In genomic region chr14:92748259-92749016, GRCh38 we compare ENCODE assay signal across 8 cellular contexts. TPM values are rescaled to one million over a fixed set of nuclear protein-coding genes. Genes with fewer than 3 reads are reported as not detected.
DNase-seq lines count a peak whose midpoint lies in the region; ATAC-seq, FAIRE-seq and TF ChIP-seq lines count a peak whose summit lies in the region.

Gene LGMN, minus strand, starts transcription at chr14:92748627. Its CDS starts 15,841 bp downstream, at chr14:92732786.

- no peak for TF ChIP-seq CTCF in GM13977 (IDR thresholded peaks at IDR 0.05; ENCODE audit: extremely low read depth, insufficient read depth, missing control alignments)

- no peaks in the 10 kb centered on the region for H3K9me3 ChIP-seq in small intestine (ENCODE audit: control insufficient read depth, low read depth)

- whole genome bisulfite sequencing in small intestine, 3 donors = 1 to 3% (median 2%) methylated on average over 47 to 50 of the region's 50 CpGs

- H3K27ac ChIP-seq in small intestine (ENCODE audit: low read depth in 1 of 2, low read length in 1 of 2) = peak within 1 kb of the TSS; percentile 76 to 89

- DNase-seq in GM13977 (ENCODE audit: low spot score) = peak; percentile 90
- DNase-seq in NCI-H2081 (lab: John Stamatoyannopoulos, UW) = peak; percentile 97 to 98
- DNase-seq in activated CD4-positive, CD25-positive, alpha-beta regulatory T cell treated with anti-CD3 and anti-CD28 coated beads, Interleukin-2, amount 50 U/mL, for 16 hours (ENCODE audit: low read depth, low spot score) = peak; percentile 66
- peak; percentile 77 for DNase-seq in central memory CD4-positive, alpha-beta T cell
- peak; percentile 99 for DNase-seq in iPS-NIHi7 (ENCODE audit: extremely low spot score)
- peak; percentile 95 for DNase-seq in small intestine
- no peak for DNase-seq in AML-193 (lab: John Stamatoyannopoulos, UW)

- H3K36me3 ChIP-seq in small intestine (ENCODE audit: control insufficient read depth in 2 of 2, insufficient read depth in 2 of 2, low read length in 2 of 2) = no peaks in the 10 kb centered on the region

- in situ Hi-C loops in GM13977 (cut with MboI; ENCODE audit: low pct_unique_long_range_greater_than_20kb, low sequenced_read_pairs, unreplicated experiment) = no loop called here

- ATAC-seq in HG02798 (IDR thresholded peaks at IDR 0.05; ENCODE audit: poor library complexity, unreplicated experiment) = peak; percentile 83

- no peak for FAIRE-seq in small intestine (lab: Jason Lieb, UNC)

- peak within 1 kb of the TSS; percentile 48 to 83 for H3K4me3 ChIP-seq in small intestine (ENCODE audit: low read depth in 1 of 2, low read length in 2 of 2)

- no peaks in the 10 kb centered on the region for H3K27me3 ChIP-seq in small intestine (ENCODE audit: control insufficient read depth in 2 of 2, insufficient read depth in 2 of 2, low read length in 2 of 2)

- H3K4me1 ChIP-seq in small intestine (ENCODE audit: control insufficient read depth in 2 of 2, insufficient read depth in 1 of 2, low read depth in 1 of 2, low read length in 1 of 2) = peaks cover 0 to 2% of the 10 kb centered on the region in 2 donors

RNA-seq across cellular contexts. Expression of gene LGMN, which starts in this region (rescaled TPM):
- polyA plus RNA-seq in small intestine = 10 to 100 TPM; 57.8 to 64.9 (median 59.7) TPM

Comparison
In these comparisons a context has a peak if more than half of its experiments do, and no peak if none do; other contexts are left out.
1. DNase-seq: peak in GM13977 (single experiment), NCI-H2081 (2 of 2), activated CD4-positive, CD25-positive, alpha-beta regulatory T cell treated with anti-CD3 and anti-CD28 coated beads, Interleukin-2, amount 50 U/mL, for 16 hours (single experiment), central memory CD4-positive, alpha-beta T cell (single experiment), iPS-NIHi7 (single experiment) and small intestine (single experiment); none in AML-193 (0 of 2).